Comparison of ENCODE assay signal across 30 cellular contexts in genomic region chr4:175622887-175623286, GRCh38.
A peak's percentile ranks its signal among the peaks of the same experiment; 100 is the strongest.
DNase-seq lines count a peak whose midpoint lies in the region; ATAC-seq, FAIRE-seq and TF ChIP-seq lines count a peak whose summit lies in the region.
"Had no signal": no experiment of that assay in that cellular context is flagged by ENCODE, and none has a peak within 500 bp of the region (broad histone marks: within the 10 kb centered on the region; RNA-seq: fewer than 3 reads in every experiment).

No MANE protein-coding gene starts in this region.

- TF ChIP-seq CTCF in 22Rv1 (IDR thresholded peaks at IDR 0.05) (peak; percentile 20), GM23338 (conservative IDR thresholded peaks at IDR 0.05; ENCODE audit: low read depth in 2 of 2) (peak; percentile 22 to 55; a peak in 2 of 4 replicates)
- TF ChIP-seq CTCF in activated CD8-positive, alpha-beta T cell treated with anti-CD3 and anti-CD28 coated beads for 36 hours (IDR thresholded peaks at IDR 0.05), result no peak

- peaks cover 3% of the 10 kb centered on the region; the same call in 2 of the 3 replicates for H3K4me1 Mint-ChIP-seq in GM23338
- H3K4me1 Mint-ChIP-seq in activated CD8-positive, alpha-beta T cell treated with anti-CD3 and anti-CD28 coated beads for 36 hours (ENCODE audit: low read depth), result no peaks in the 10 kb centered on the region
- H3K4me1 Mint-ChIP-seq: T-helper 17 cell had no signal

- H3K79me2 ChIP-seq in GM23338 (replicated peaks; ENCODE audit: insufficient read depth), result no peaks in the 10 kb centered on the region

- POLR2A ChIA-PET in activated CD8-positive, alpha-beta T cell treated with anti-CD3 and anti-CD28 coated beads for 36 hours (lab: Charles Lee), result no interaction called here

- no peaks in the 10 kb centered on the region for H3K36me3 ChIP-seq in GM23338 (ENCODE audit: insufficient read depth)
- H3K36me3 ChIP-seq: BLaER1 treated with 17β-estradiol and CSF1 and Interleukin-3, amounts not matched to agents 10 nM and 100 nM; cardiac muscle cell; heart right ventricle; SJSA1; upper lobe of left lung had no signal

- H3K27ac Mint-ChIP-seq in GM23338, result no peak overlapping the region
- no peak overlapping the region for H3K27ac Mint-ChIP-seq in activated CD8-positive, alpha-beta T cell treated with anti-CD3 and anti-CD28 coated beads for 36 hours
- H3K27ac Mint-ChIP-seq: dendritic cell treated with granulocyte-macrophage colony-stimulating factor and Interleukin-4, amounts not matched to agents 40 ng/mL and 50 ng/mL, for 4 days; T-helper 17 cell had no signal

- intact Hi-C loops in activated CD8-positive, alpha-beta T cell treated with anti-CD3 and anti-CD28 coated beads for 36 hours (cut with micrococcal nuclease), result no loop called here

- H3K9me2 ChIP-seq in GM23338 (ENCODE audit: insufficient read depth), result peaks cover 4% of the 10 kb centered on the region; the same call in 1 of the 2 replicates

- no peaks in the 10 kb centered on the region for H3F3A ChIP-seq in GM23338 (replicated peaks; ENCODE audit: low read depth)

- peaks cover 1% of the 10 kb centered on the region for H3K27me3 Mint-ChIP-seq in GM23338 (ENCODE audit: insufficient read depth, low read depth, poor library complexity)
- no peaks in the 10 kb centered on the region for H3K27me3 Mint-ChIP-seq in activated CD8-positive, alpha-beta T cell treated with anti-CD3 and anti-CD28 coated beads for 36 hours
- H3K27me3 Mint-ChIP-seq: dendritic cell treated with granulocyte-macrophage colony-stimulating factor and Interleukin-4, amounts not matched to agents 40 ng/mL and 50 ng/mL, for 4 days; T-helper 17 cell had no signal

- H3K4me3 ChIP-seq in GM23338, result no peak overlapping the region
- H3K4me3 ChIP-seq: BLaER1 treated with 17β-estradiol and CSF1 and Interleukin-3, amounts not matched to agents 10 nM and 100 nM; cardiac muscle cell; heart right ventricle; SJSA1; upper lobe of left lung had no signal

- H3K4me1 ChIP-seq in GM23338 (ENCODE audit: insufficient read depth), result no peaks in the 10 kb centered on the region
- H3K4me1 ChIP-seq: BLaER1 treated with 17β-estradiol and CSF1 and Interleukin-3, amounts not matched to agents 10 nM and 100 nM; heart right ventricle; SJSA1; upper lobe of left lung had no signal

- peak overlapping the region; percentile 70 for H2AFZ ChIP-seq in GM23338

- in situ Hi-C loops in SK-MEL-5 (cut with HindIII; ENCODE audit: low pct_unique_long_range_greater_than_20kb, low sequenced_read_pairs), result no loop called here

- no peak overlapping the region for H3K4me3 Mint-ChIP-seq in GM23338
- H3K4me3 Mint-ChIP-seq in activated CD8-positive, alpha-beta T cell treated with anti-CD3 and anti-CD28 coated beads for 36 hours, result no peak overlapping the region
- H3K4me3 Mint-ChIP-seq: dendritic cell treated with granulocyte-macrophage colony-stimulating factor and Interleukin-4, amounts not matched to agents 40 ng/mL and 50 ng/mL, for 4 days; T-helper 17 cell had no signal

- H3K27ac ChIP-seq in 22Rv1 (peak overlapping the region; percentile 52), GM23338 (ENCODE audit: low read depth) (no peak overlapping the region)
- H3K27ac ChIP-seq: BLaER1 treated with 17β-estradiol and CSF1 and Interleukin-3, amounts not matched to agents 10 nM and 100 nM; cardiac muscle cell; epithelial cell of prostate; heart right ventricle; SJSA1; upper lobe of left lung; VCaP had no signal

- H3K4me2 ChIP-seq in GM23338, result no peak overlapping the region
- H3K4me2 ChIP-seq: BLaER1 treated with 17β-estradiol and CSF1 and Interleukin-3, amounts not matched to agents 10 nM and 100 nM had no signal

- FAIRE-seq in RCC 7860 (lab: Jason Lieb, UNC), result no peak
- FAIRE-seq: A204.1, HTR-8/SVneo had no signal

- no peaks in the 10 kb centered on the region for H4K20me1 ChIP-seq in GM23338 (replicated peaks; ENCODE audit: insufficient read depth)
- H4K20me1 ChIP-seq: BLaER1 treated with 17β-estradiol and CSF1 and Interleukin-3, amounts not matched to agents 10 nM and 100 nM had no signal

- H3K9me3 Mint-ChIP-seq in GM23338, result no peaks in the 10 kb centered on the region
- H3K9me3 Mint-ChIP-seq in activated CD8-positive, alpha-beta T cell treated with anti-CD3 and anti-CD28 coated beads for 36 hours, result no peaks in the 10 kb centered on the region
- H3K9me3 Mint-ChIP-seq: dendritic cell treated with granulocyte-macrophage colony-stimulating factor and Interleukin-4, amounts not matched to agents 40 ng/mL and 50 ng/mL, for 4 days had no signal

- peak; percentile 90 for ATAC-seq in GM23338
- peak; percentile 54 for ATAC-seq in left lobe of liver
- ATAC-seq in activated CD8-positive, alpha-beta T cell treated with anti-CD3 and anti-CD28 coated beads for 36 hours, result no peak
- ATAC-seq: heart right ventricle, PC-3, T-helper 17 cell had no signal

- no peaks in the 10 kb centered on the region for H3K36me3 Mint-ChIP-seq in GM23338 (ENCODE audit: low read depth)
- no peaks in the 10 kb centered on the region for H3K36me3 Mint-ChIP-seq in activated CD8-positive, alpha-beta T cell treated with anti-CD3 and anti-CD28 coated beads for 36 hours (ENCODE audit: low read depth)

- CTCF ChIA-PET in activated CD8-positive, alpha-beta T cell treated with anti-CD3 and anti-CD28 coated beads for 36 hours (lab: Charles Lee), result no interaction called here

- DNase-seq in GM23338 (ENCODE audit: low spot score) (peak; percentile 7), SK-MEL-5 (ENCODE audit: low read depth, low spot score) (peak; percentile 69), left lobe of liver (ENCODE audit: low spot score) (no peak), NCI-H2196 treated with DMSO at 0.1 percent for 48 hours (lab: John Stamatoyannopoulos, UW; ENCODE audit: unreplicated experiment) (no peak), RCC 7860 (ENCODE audit: low spot score) (no peak)
- no peak for DNase-seq in activated CD8-positive, alpha-beta T cell treated with anti-CD3 and anti-CD28 coated beads for 36 hours
- no peak for DNase-seq in stimulated activated CD8-positive, alpha-beta memory T cell treated with anti-CD3 and anti-CD28 coated beads, Interleukin-4, amount 100 ng/mL, for 48 hours
- DNase-seq: activated CD4-positive, alpha-beta T cell treated with anti-CD3 and anti-CD28 coated beads, Interleukin-2, amount 50 U/mL, for 48 hours; activated gamma-delta T cell treated with Interleukin-2 at 50 U/mL for 16 hours; amniotic stem cell; GDM1; heart right ventricle; Kasumi-1; NCI-H1092 treated with DMSO at 0.1 percent for 48 hours; NCI-H2081 treated with DMSO at 0.1 percent for 48 hours; NCI-H526 treated with DMSO at 0.1 percent for 48 hours; PC-3; retina; stimulated activated CD4-positive, alpha-beta T cell treated with anti-CD3 and anti-CD28 coated beads, Interleukin-4, amount 100 ng/mL, for 1 hour; T-helper 17 cell; upper lobe of left lung had no signal

- no peaks in the 10 kb centered on the region for H3K27me3 ChIP-seq in GM23338 (ENCODE audit: insufficient read depth)
- H3K27me3 ChIP-seq: BLaER1 treated with 17β-estradiol and CSF1 and Interleukin-3, amounts not matched to agents 10 nM and 100 nM; cardiac muscle cell; heart right ventricle; SJSA1; upper lobe of left lung had no signal

TF ChIP-seq in GM23338, 12 proteins besides CTCF, POLR2A, EP300 and RAD21 (continues in another document):
- TF ChIP-seq JUNB (IDR thresholded peaks at IDR 0.05; ENCODE audit: unreplicated experiment), result no peak
- no peak for TF ChIP-seq STAT1 (IDR thresholded peaks at IDR 0.05; ENCODE audit: unreplicated experiment)

Comparison
In these comparisons a context has a peak if more than half of its experiments do, and no peak if none do; other contexts are left out.
1. DNase-seq: peak in GM23338 (single experiment) and SK-MEL-5 (single experiment); none in left lobe of liver (single experiment), activated CD8-positive, alpha-beta T cell treated with anti-CD3 and anti-CD28 coated beads for 36 hours (single experiment), NCI-H2196 treated with DMSO at 0.1 percent for 48 hours (single experiment), RCC 7860 (single experiment) and stimulated activated CD8-positive, alpha-beta memory T cell treated with anti-CD3 and anti-CD28 coated beads, Interleukin-4, amount 100 ng/mL, for 48 hours (single experiment).